8 cellular contexts compared by ENCODE assay signal in genomic region chr14:102086972-102087761, GRCh38. TPM values are rescaled to one million over a fixed set of nuclear protein-coding genes. Genes with fewer than 3 reads are reported as not detected.
DNase-seq lines count a peak whose midpoint lies in the region; ATAC-seq and TF ChIP-seq lines count a peak whose summit lies in the region.

HSP90AA1 (minus strand) TSS chr14:102087044; CDS start chr14:102086378, 666 bp downstream.

- H3K27me3 Mint-ChIP-seq in dendritic cell treated with granulocyte-macrophage colony-stimulating factor and Interleukin-4, amounts not matched to agents 40 ng/mL and 50 ng/mL, for 4 days = peaks cover 2% of the 10 kb centered on the region

- H3K27me3 ChIP-seq in liver (ENCODE audit: control insufficient read depth in 4 of 4, insufficient read depth in 4 of 4, low read length in 3 of 4) = no peaks in the 10 kb centered on the region

- no peaks in the 10 kb centered on the region for H3K9me3 ChIP-seq in liver (ENCODE audit: control insufficient read depth in 4 of 4, low read length in 3 of 4)

- peaks cover 49% of the 10 kb centered on the region for H3K36me3 Mint-ChIP-seq in dendritic cell treated with granulocyte-macrophage colony-stimulating factor and Interleukin-4, amounts not matched to agents 40 ng/mL and 50 ng/mL, for 4 days (ENCODE audit: low read depth)

- no peak; the same call in 1 of the 2 replicates for TF ChIP-seq CTCF in C4-2B (conservative IDR thresholded peaks at IDR 0.05)
- TF ChIP-seq CTCF in liver (IDR thresholded peaks at IDR 0.05; ENCODE audit: low read depth, low read length, missing input control) = no peak

- peak; percentile 89 for DNase-seq in NCI-H748 treated with DMSO at 0.1 percent for 48 hours (lab: John Stamatoyannopoulos, UW)
- peak; percentile 95 to 98 for DNase-seq in activated CD4-positive, alpha-beta T cell treated with anti-CD3 and anti-CD28 coated beads, Interleukin-2, amount 50 U/mL, for 24 hours (ENCODE audit: low read depth in 1 of 2, low spot score in 1 of 2)
- peak; percentile 94 for DNase-seq in stimulated activated CD4-positive, alpha-beta T cell treated with anti-CD3 and anti-CD28 coated beads, Interleukin-4, amount 100 ng/mL, for 1 hour

- WGBS in liver = under 1% methylated on average over 106 of the region's 106 CpGs

- H3K27ac ChIP-seq in C4-2B = peak within 1 kb of the TSS; percentile 96
- H3K27ac ChIP-seq in liver (ENCODE audit: low read depth in 1 of 2, low read length in 2 of 2) = peak within 1 kb of the TSS; percentile 99 to 100

- peak; percentile 76 for ATAC-seq in GM19372 (IDR thresholded peaks at IDR 0.05; ENCODE audit: low read depth, unreplicated experiment)
- ATAC-seq in HG03521 (IDR thresholded peaks at IDR 0.05; ENCODE audit: unreplicated experiment) = peak; percentile 80

- peak within 1 kb of the TSS; percentile 85 for H3K4me3 Mint-ChIP-seq in dendritic cell treated with granulocyte-macrophage colony-stimulating factor and Interleukin-4, amounts not matched to agents 40 ng/mL and 50 ng/mL, for 4 days

- H3K4me3 ChIP-seq in liver (ENCODE audit: low read depth in 1 of 3, low read length in 3 of 3) = peak within 1 kb of the TSS; percentile 67 to 96 (median 75)

- peak in 1 of 2 donors; percentile 33 for TF ChIP-seq RAD21 in liver (IDR thresholded peaks at IDR 0.05)

- H3K4me1 Mint-ChIP-seq in dendritic cell treated with granulocyte-macrophage colony-stimulating factor and Interleukin-4, amounts not matched to agents 40 ng/mL and 50 ng/mL, for 4 days (ENCODE audit: low read depth) = peaks cover 53% of the 10 kb centered on the region

- intact Hi-C loops in dendritic cell treated with granulocyte-macrophage colony-stimulating factor and Interleukin-4, amounts not matched to agents 40 ng/mL and 50 ng/mL, for 4 days (cut with micrococcal nuclease) = loop anchor here (2.0 to 5.0 kb wide), 2 partner anchors 140 to 230 kb away; no protein-coding TSS in a partner anchor

- H3K27ac Mint-ChIP-seq in dendritic cell treated with granulocyte-macrophage colony-stimulating factor and Interleukin-4, amounts not matched to agents 40 ng/mL and 50 ng/mL, for 4 days = peak within 1 kb of the TSS; percentile 98

- no peaks in the 10 kb centered on the region for H3K9me3 Mint-ChIP-seq in dendritic cell treated with granulocyte-macrophage colony-stimulating factor and Interleukin-4, amounts not matched to agents 40 ng/mL and 50 ng/mL, for 4 days

- peaks cover 3 to 27% (median 18%) of the 10 kb centered on the region in 4 donors for H3K4me1 ChIP-seq in liver (ENCODE audit: control insufficient read depth in 4 of 4, insufficient read depth in 4 of 4, low read length in 3 of 4)

- peak within 1 kb of the TSS; percentile 94 to 96 for H3K9ac ChIP-seq in liver (ENCODE audit: low read depth in 1 of 2, low read length in 2 of 2)

- H3K36me3 ChIP-seq in liver (ENCODE audit: control insufficient read depth in 4 of 4, insufficient read depth in 3 of 4, low read depth in 1 of 4, low read length in 3 of 4) = peaks cover 13 to 34% (median 27%) of the 10 kb centered on the region in 4 donors

TF ChIP-seq in liver, 16 proteins besides CTCF, POLR2A, EP300 and RAD21:
- TF ChIP-seq MAX (IDR thresholded peaks at IDR 0.05) (no peak), SP1 (IDR thresholded peaks at IDR 0.05) (peak; percentile 23), ATF3 (IDR thresholded peaks at IDR 0.05) (no peak), REST (IDR thresholded peaks at IDR 0.05) (peak; percentile 94), EGR1 (IDR thresholded peaks at IDR 0.05; ENCODE audit: low read depth in 2 of 2) (peak; percentile 71 to 96), GABPA (IDR thresholded peaks at IDR 0.05 in 1 of 2, conservative IDR thresholded peaks at IDR 0.05 in 1 of 2) (no peak), YY1 (IDR thresholded peaks at IDR 0.05) (peak; percentile 59), TAF1 (conservative IDR thresholded peaks at IDR 0.05) (peak; percentile 91), HNF4A (conservative IDR thresholded peaks at IDR 0.05) (no peak), NR2F2 (IDR thresholded peaks at IDR 0.05) (no peak), FOXA2 (IDR thresholded peaks at IDR 0.05) (no peak), RXRA (IDR thresholded peaks at IDR 0.05) (no peak)

RNA-seq across cellular contexts. Expression of gene HSP90AA1, which starts in this region (rescaled TPM):
- 100 to 1,000 TPM; 327 to 386 TPM for total RNA-seq in liver
- polyA plus RNA-seq in liver = 100 to 1,000 TPM; 174 to 248 TPM

Comparison
In these comparisons a context has a peak if more than half of its experiments do, and no peak if none do; other contexts are left out.
1. Peak in every context shown above with its lines: DNase-seq, ATAC-seq, H3K4me3 ChIP-seq and H3K27ac ChIP-seq.